In genomic region chr7:6007835-6008590, GRCh38 we compare ENCODE assay signal across 1 cellular context.
TF ChIP-seq lines count a peak whose summit lies in the region.
"Not testable (repeated sequence)": the region's sequence is repeated elsewhere in the genome, so short reads cannot be mapped to it uniquely, and the experiment has no call there.

No MANE protein-coding gene starts in this region.

TF ChIP-seq in K562, 482 proteins besides CTCF, POLR2A, EP300 and RAD21:
- 0 out of 2 replicates have a peak, but pooled peaks have one; percentile 42 for TF ChIP-seq NR1H2 (CRISPR knock-in tag; IDR thresholded peaks at IDR 0.05)
- 0 out of 2 replicates have a peak, but pooled peaks have one; percentile 9 for TF ChIP-seq HOMEZ (CRISPR knock-in tag; IDR thresholded peaks at IDR 0.05)
- peak; percentile 37 for TF ChIP-seq ARID1B (IDR thresholded peaks at IDR 0.05)
- TF ChIP-seq ATF3 (IDR thresholded peaks at IDR 0.05), result peak; percentile 79
- not testable (repeated sequence) for TF ChIP-seq ATF3 (CRISPR knock-in tag; conservative IDR thresholded peaks at IDR 0.05)
- peak; percentile 56 for TF ChIP-seq FOSL1 (tag; conservative IDR thresholded peaks at IDR 0.05)
- TF ChIP-seq HDAC1 (IDR thresholded peaks at IDR 0.05), result 0 out of 4 replicates have a peak, but pooled peaks of 1 of the 2 experiments have one; percentile 13
- TF ChIP-seq MLLT1 (IDR thresholded peaks at IDR 0.05), result peak in 1 of 2 experiments; percentile 32; a peak in 1 of 4 replicates
- TF ChIP-seq LARP7 (IDR thresholded peaks at IDR 0.05), result peak; percentile 63; the same call in 1 of the 2 replicates
- TF ChIP-seq JUND (IDR thresholded peaks at IDR 0.05; ENCODE audit: borderline replicate concordance, low read depth, low read length), result peak; percentile 62
- peak; percentile 34; the same call in 1 of the 3 replicates for TF ChIP-seq JUND (tag; IDR thresholded peaks at IDR 0.05; ENCODE audit: borderline replicate concordance, low read depth, low read length)
- peak; percentile 18; the same call in 1 of the 2 replicates for TF ChIP-seq BCOR (IDR thresholded peaks at IDR 0.05)
- TF ChIP-seq ZNF644 (tag; IDR thresholded peaks at IDR 0.05; ENCODE audit: low read depth), result 0 out of 2 replicates have a peak, but pooled peaks have one; percentile 32
- TF ChIP-seq ZNF121 (CRISPR knock-in tag; conservative IDR thresholded peaks at IDR 0.05), result peak; percentile 88
- peak; percentile 34; the same call in 1 of the 2 replicates for TF ChIP-seq DPF2 (IDR thresholded peaks at IDR 0.05)
- TF ChIP-seq SMARCA4 (IDR thresholded peaks at IDR 0.05), result peak; percentile 44; the same call in 1 of the 2 replicates
